Comparison of ENCODE assay signal across 8 cellular contexts in the genomic region with DNA sequence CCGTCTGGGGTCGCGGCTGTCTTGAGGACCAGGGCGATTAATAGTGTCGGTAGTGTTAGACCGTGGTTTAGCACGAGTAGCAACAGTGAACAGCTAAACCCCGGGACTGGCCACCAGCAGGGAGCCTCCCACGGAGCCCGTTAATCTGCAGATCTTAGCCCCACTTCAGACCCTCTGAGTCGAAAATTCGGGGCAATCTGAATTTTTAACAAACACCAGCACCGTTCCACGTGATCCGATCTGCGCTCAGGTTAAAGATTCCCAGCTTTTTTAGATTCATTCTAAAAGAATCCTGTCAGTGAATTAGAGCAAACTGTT. TPM values are rescaled to one million over a fixed set of nuclear protein-coding genes. Genes with fewer than 3 reads are reported as not detected.
DNase-seq lines count a peak whose midpoint lies in the region; ATAC-seq and TF ChIP-seq lines count a peak whose summit lies in the region.

No MANE protein-coding gene starts in this region.

- H3K9me3 ChIP-seq in SJSA1 (replicated peaks) (0 out of 2 replicates have a peak, but pooled peaks cover 2% of the 10 kb centered on the region), skeletal muscle satellite cell (replicated peaks; ENCODE audit: low read length) (no peaks in the 10 kb centered on the region)

- DNase-seq in SJSA1 (ENCODE audit: low read depth in 1 of 2, low spot score in 2 of 2) (no peak), fibroblast of mammary gland (ENCODE audit: low read depth) (no peak), RKO (ENCODE audit: low spot score) (no peak), HPDE6-E6E7 (ENCODE audit: extremely low spot score) (no peak), COR-L47 (lab: John Stamatoyannopoulos, UW) (no peak)

- ATAC-seq in GM21529 (IDR thresholded peaks at IDR 0.05; ENCODE audit: unreplicated experiment) (peak; percentile 2), GM19395 (IDR thresholded peaks at IDR 0.05; ENCODE audit: unreplicated experiment) (no peak)

- H3K4me1 ChIP-seq in SJSA1 (replicated peaks), result peaks cover 24% of the 10 kb centered on the region
- H3K4me1 ChIP-seq in skeletal muscle satellite cell (ENCODE audit: control insufficient read depth, insufficient read depth, low read length), result peaks cover 9% of the 10 kb centered on the region

- peak overlapping the region; percentile 96 for H3K4me3 ChIP-seq in SJSA1
- H3K4me3 ChIP-seq in fibroblast of mammary gland (ENCODE audit: control insufficient read depth, low read depth, low read length), result peak overlapping the region; percentile 96
- peak overlapping the region; percentile 97 for H3K4me3 ChIP-seq in skeletal muscle satellite cell (ENCODE audit: low read length)

- H3K9ac ChIP-seq in skeletal muscle satellite cell (ENCODE audit: low read depth, low read length), result peak overlapping the region; percentile 94

- H3K4me2 ChIP-seq in skeletal muscle satellite cell (ENCODE audit: low read length), result peak overlapping the region; percentile 87

- H3K27ac ChIP-seq in SJSA1, result peak overlapping the region; percentile 62

- H3K27me3 ChIP-seq in SJSA1 (replicated peaks) (no peaks in the 10 kb centered on the region), skeletal muscle satellite cell (ENCODE audit: control insufficient read depth, insufficient read depth, low read length) (no peaks in the 10 kb centered on the region)

- no peak for TF ChIP-seq CTCF in fibroblast of mammary gland (conservative IDR thresholded peaks at IDR 0.05; ENCODE audit: control insufficient read depth, insufficient read depth, low read depth, low read length)

- H3K36me3 ChIP-seq in SJSA1, result peaks cover 42% of the 10 kb centered on the region
- H3K36me3 ChIP-seq in skeletal muscle satellite cell (ENCODE audit: insufficient read depth, low read length), result peaks cover 12% of the 10 kb centered on the region

RNA-seq across cellular contexts. Expression of a gene that starts 0.5 kb away (rescaled TPM):
- total RNA-seq in SJSA1 (2014; rRNA removed; shearing (Covaris generic)), result 680 and 776 TPM in 2 replicates
- 844 TPM in 2 replicates for total RNA-seq in skeletal muscle satellite cell (2012; rRNA removed)

RNA-seq across cellular contexts. Expression of a gene that starts 5.6 kb away (rescaled TPM):
- total RNA-seq in SJSA1 (2014; rRNA removed; shearing (Covaris generic)), result 86.3 and 97.4 TPM in 2 replicates
- 41.7 and 44.1 TPM in 2 replicates for total RNA-seq in skeletal muscle satellite cell (2012; rRNA removed)

RNA-seq across cellular contexts. Expression of a gene that starts 26.5 kb away (rescaled TPM):
- total RNA-seq in SJSA1 (2014; rRNA removed; shearing (Covaris generic)), result 4.0 and 6.8 TPM in 2 replicates
- total RNA-seq in skeletal muscle satellite cell (2012; rRNA removed), result 4.8 and 9.1 TPM in 2 replicates
